Comparison of ENCODE assay signal across 36 cellular contexts in genomic region chr4:36719425-36719824, GRCh38.
"Had no signal": no experiment of that assay in that cellular context is flagged by ENCODE, and none has a peak within 500 bp of the region (broad histone marks: within the 10 kb centered on the region; RNA-seq: fewer than 3 reads in every experiment).

No MANE protein-coding gene starts in this region.

- H3K27me3 ChIP-seq: ascending aorta, cardiac muscle cell had no signal

- H3K36me3 ChIP-seq: ascending aorta, cardiac muscle cell, WERI-Rb-1 had no signal

- H3K27ac ChIP-seq: ascending aorta, cardiac muscle cell, WERI-Rb-1 had no signal

- H3K27ac Mint-ChIP-seq: activated B cell treated with CpG ODN at 0.5 μM for 24 hours; activated CD4-positive, alpha-beta memory T cell treated with anti-CD3 and anti-CD28 coated beads for 36 hours; activated CD4-positive, alpha-beta T cell treated with anti-CD3 and anti-CD28 coated beads, Interleukin-2, amount 10 ng/mL, durations not matched to agents 24 days and 14 days; activated CD8-positive, alpha-beta memory T cell treated with anti-CD3 and anti-CD28 coated beads, Interleukin-2, amount 10 ng/mL, durations not matched to agents 7 days and 5 days; activated CD8-positive, alpha-beta T cell treated with anti-CD3 and anti-CD28 coated beads for 36 hours; activated naive CD4-positive, alpha-beta T cell treated with anti-CD3 and anti-CD28 coated beads, Interleukin-2, amount 10 ng/mL, durations not matched to agents 7 days and 5 days; activated naive CD4-positive, alpha-beta T cell treated with anti-CD3 and anti-CD28 coated beads, Interleukin-2, amount 50 U/mL, for 24 hours; activated naive CD8-positive, alpha-beta T cell; activated naive CD8-positive, alpha-beta T cell treated with anti-CD3 and anti-CD28 coated beads, Interleukin-2, amount 10 ng/mL, durations not matched to agents 7 days and 5 days; activated naive CD8-positive, alpha-beta T cell treated with anti-CD3 and anti-CD28 coated beads, Interleukin-2, amount 50 U/mL, for 24 hours; activated T-cell treated with anti-CD3 and anti-CD28 coated beads, Interleukin-2, amount 50 U/mL, for 24 hours; activated T-helper 2 cell treated with anti-CD3 and anti-CD28 coated beads, Interferon-gamma antibody, Interleukin-2, Interleukin-4, amounts not matched to agents 10 μg/mL and 5 μg/mL and 100 μg/mL, durations not matched to agents 14 hours and 24 hours and 36 hours; brain; T-helper 1 cell treated with Interleukin-12 subunit alpha and Interleukin-12 subunit beta and Interleukin-4 antibody, amounts not matched to agents 30 μg/mL and 1 μg/mL, for 36 hours; T-helper 2 cell treated with Interferon-gamma antibody and Interleukin-4, amounts not matched to agents 5 μg/mL and 100 μg/mL, for 36 hours had no signal

- H3K4me1 ChIP-seq: ascending aorta had no signal

- H3K4me3 Mint-ChIP-seq: activated B cell treated with CpG ODN at 0.5 μM for 24 hours; activated CD4-positive, alpha-beta memory T cell treated with anti-CD3 and anti-CD28 coated beads for 36 hours; activated CD4-positive, alpha-beta T cell treated with anti-CD3 and anti-CD28 coated beads, Interleukin-2, amount 10 ng/mL, durations not matched to agents 24 days and 14 days; activated CD8-positive, alpha-beta memory T cell treated with anti-CD3 and anti-CD28 coated beads, Interleukin-2, amount 10 ng/mL, durations not matched to agents 7 days and 5 days; activated CD8-positive, alpha-beta T cell treated with anti-CD3 and anti-CD28 coated beads for 36 hours; activated naive CD4-positive, alpha-beta T cell treated with anti-CD3 and anti-CD28 coated beads, Interleukin-2, amount 10 ng/mL, durations not matched to agents 7 days and 5 days; activated naive CD4-positive, alpha-beta T cell treated with anti-CD3 and anti-CD28 coated beads, Interleukin-2, amount 50 U/mL, for 24 hours; activated naive CD8-positive, alpha-beta T cell; activated naive CD8-positive, alpha-beta T cell treated with anti-CD3 and anti-CD28 coated beads, Interleukin-2, amount 10 ng/mL, durations not matched to agents 7 days and 5 days; activated naive CD8-positive, alpha-beta T cell treated with anti-CD3 and anti-CD28 coated beads, Interleukin-2, amount 50 U/mL, for 24 hours; activated T-cell treated with anti-CD3 and anti-CD28 coated beads, Interleukin-2, amount 50 U/mL, for 24 hours; brain; central memory CD8-positive, alpha-beta T cell; T-helper 1 cell treated with Interleukin-12 subunit alpha and Interleukin-12 subunit beta and Interleukin-4 antibody, amounts not matched to agents 30 μg/mL and 1 μg/mL, for 36 hours; T-helper 2 cell treated with Interferon-gamma antibody and Interleukin-4, amounts not matched to agents 5 μg/mL and 100 μg/mL, for 36 hours had no signal

- DNase-seq: activated B cell treated with CpG ODN at 0.5 μM for 24 hours; activated CD4-positive, alpha-beta memory T cell treated with anti-CD3 and anti-CD28 coated beads for 36 hours; activated CD4-positive, alpha-beta T cell treated with anti-CD3 and anti-CD28 coated beads for 4 hours; activated CD4-positive, alpha-beta T cell treated with anti-CD3 and anti-CD28 coated beads, Interleukin-2, amount 10 ng/mL, durations not matched to agents 24 days and 14 days; activated CD4-positive, alpha-beta T cell treated with anti-CD3 and anti-CD28 coated beads, Interleukin-2, amount 50 U/mL, for 1 hour; activated CD4-positive, alpha-beta T cell treated with anti-CD3 and anti-CD28 coated beads, Interleukin-2, amount 50 U/mL, for 4 hours; activated CD4-positive, CD25-positive, alpha-beta regulatory T cell treated with anti-CD3 and anti-CD28 coated beads, Interleukin-2, amount 50 U/mL, for 72 hours; activated CD8-positive, alpha-beta memory T cell treated with anti-CD3 and anti-CD28 coated beads for 24 hours; activated CD8-positive, alpha-beta memory T cell treated with anti-CD3 and anti-CD28 coated beads, Interleukin-2, amount 10 ng/mL, durations not matched to agents 7 days and 5 days; activated CD8-positive, alpha-beta memory T cell treated with anti-CD3 and anti-CD28 coated beads, Interleukin-2, amount 50 U/mL, for 48 hours; activated CD8-positive, alpha-beta T cell treated with anti-CD3 and anti-CD28 coated beads for 36 hours; activated effector memory CD4-positive, alpha-beta T cell treated with Interleukin-2 at 50 U/mL for 16 hours; activated gamma-delta T cell; activated naive CD4-positive, alpha-beta T cell treated with anti-CD3 and anti-CD28 coated beads, Interleukin-2, amount 10 ng/mL, durations not matched to agents 7 days and 5 days; activated naive CD4-positive, alpha-beta T cell treated with Interleukin-2 at 50 U/mL for 16 hours; activated naive CD8-positive, alpha-beta T cell treated with anti-CD3 and anti-CD28 coated beads, Interleukin-2, amount 10 ng/mL, durations not matched to agents 7 days and 5 days; activated naive CD8-positive, alpha-beta T cell treated with anti-CD3 and anti-CD28 coated beads, Interleukin-2, amount 50 U/mL, for 24 hours; activated T-cell treated with anti-CD3 and anti-CD28 coated beads, Interleukin-2, amount 50 U/mL, for 24 hours; activated T-cell treated with anti-CD3 and anti-CD28 coated beads, Interleukin-2, amount 50 U/mL, for 48 hours; amygdala; anterior cingulate cortex; caudate nucleus; cerebellar nuclear complex; T-helper 1 cell; T-helper 2 cell; T-helper 9 cell; WERI-Rb-1 had no signal

- ATAC-seq: activated CD8-positive, alpha-beta memory T cell treated with anti-CD3 and anti-CD28 coated beads, Interleukin-2, amount 10 ng/mL, durations not matched to agents 7 days and 5 days; activated CD8-positive, alpha-beta T cell treated with anti-CD3 and anti-CD28 coated beads for 36 hours; activated naive CD8-positive, alpha-beta T cell treated with anti-CD3 and anti-CD28 coated beads, Interleukin-2, amount 50 U/mL, for 24 hours had no signal

- H3K4me3 ChIP-seq: ascending aorta, cardiac muscle cell had no signal

- H3K9me3 Mint-ChIP-seq: activated B cell treated with CpG ODN at 0.5 μM for 24 hours; activated CD4-positive, alpha-beta memory T cell treated with anti-CD3 and anti-CD28 coated beads for 36 hours; activated CD4-positive, alpha-beta T cell treated with anti-CD3 and anti-CD28 coated beads, Interleukin-2, amount 10 ng/mL, durations not matched to agents 24 days and 14 days; activated CD8-positive, alpha-beta T cell treated with anti-CD3 and anti-CD28 coated beads for 36 hours; activated naive CD4-positive, alpha-beta T cell treated with anti-CD3 and anti-CD28 coated beads, Interleukin-2, amount 10 ng/mL, durations not matched to agents 7 days and 5 days; activated naive CD4-positive, alpha-beta T cell treated with anti-CD3 and anti-CD28 coated beads, Interleukin-2, amount 50 U/mL, for 24 hours; activated naive CD8-positive, alpha-beta T cell treated with anti-CD3 and anti-CD28 coated beads, Interleukin-2, amount 10 ng/mL, durations not matched to agents 7 days and 5 days; activated naive CD8-positive, alpha-beta T cell treated with anti-CD3 and anti-CD28 coated beads, Interleukin-2, amount 50 U/mL, for 24 hours; activated T-cell treated with anti-CD3 and anti-CD28 coated beads, Interleukin-2, amount 50 U/mL, for 24 hours; activated T-helper 2 cell treated with anti-CD3 and anti-CD28 coated beads, Interferon-gamma antibody, Interleukin-2, Interleukin-4, amounts not matched to agents 10 μg/mL and 5 μg/mL and 100 μg/mL, durations not matched to agents 14 hours and 24 hours and 36 hours; T-helper 1 cell treated with Interleukin-12 subunit alpha and Interleukin-12 subunit beta and Interleukin-4 antibody, amounts not matched to agents 30 μg/mL and 1 μg/mL, for 36 hours; T-helper 2 cell treated with Interferon-gamma antibody and Interleukin-4, amounts not matched to agents 5 μg/mL and 100 μg/mL, for 36 hours had no signal

- H3K36me3 Mint-ChIP-seq: activated CD4-positive, alpha-beta memory T cell treated with anti-CD3 and anti-CD28 coated beads for 36 hours; activated CD8-positive, alpha-beta memory T cell treated with anti-CD3 and anti-CD28 coated beads, Interleukin-2, amount 10 ng/mL, durations not matched to agents 7 days and 5 days; activated naive CD4-positive, alpha-beta T cell treated with anti-CD3 and anti-CD28 coated beads, Interleukin-2, amount 10 ng/mL, durations not matched to agents 7 days and 5 days; activated naive CD4-positive, alpha-beta T cell treated with anti-CD3 and anti-CD28 coated beads, Interleukin-2, amount 50 U/mL, for 24 hours; activated naive CD8-positive, alpha-beta T cell; activated naive CD8-positive, alpha-beta T cell treated with anti-CD3 and anti-CD28 coated beads, Interleukin-2, amount 10 ng/mL, durations not matched to agents 7 days and 5 days; brain had no signal

- H3K4me1 Mint-ChIP-seq: activated B cell treated with CpG ODN at 0.5 μM for 24 hours; activated CD4-positive, alpha-beta T cell treated with anti-CD3 and anti-CD28 coated beads, Interleukin-2, amount 10 ng/mL, durations not matched to agents 24 days and 14 days; activated CD8-positive, alpha-beta memory T cell treated with anti-CD3 and anti-CD28 coated beads, Interleukin-2, amount 10 ng/mL, durations not matched to agents 7 days and 5 days; activated naive CD4-positive, alpha-beta T cell treated with anti-CD3 and anti-CD28 coated beads, Interleukin-2, amount 10 ng/mL, durations not matched to agents 7 days and 5 days; activated naive CD4-positive, alpha-beta T cell treated with anti-CD3 and anti-CD28 coated beads, Interleukin-2, amount 50 U/mL, for 24 hours; activated naive CD8-positive, alpha-beta T cell treated with anti-CD3 and anti-CD28 coated beads, Interleukin-2, amount 10 ng/mL, durations not matched to agents 7 days and 5 days; activated naive CD8-positive, alpha-beta T cell treated with anti-CD3 and anti-CD28 coated beads, Interleukin-2, amount 50 U/mL, for 24 hours; brain; central memory CD8-positive, alpha-beta T cell had no signal

- H3K27me3 Mint-ChIP-seq: activated B cell treated with CpG ODN at 0.5 μM for 24 hours; activated CD4-positive, alpha-beta memory T cell treated with anti-CD3 and anti-CD28 coated beads for 36 hours; activated CD4-positive, alpha-beta T cell treated with anti-CD3 and anti-CD28 coated beads, Interleukin-2, amount 10 ng/mL, durations not matched to agents 24 days and 14 days; activated CD8-positive, alpha-beta memory T cell treated with anti-CD3 and anti-CD28 coated beads, Interleukin-2, amount 10 ng/mL, durations not matched to agents 7 days and 5 days; activated CD8-positive, alpha-beta T cell treated with anti-CD3 and anti-CD28 coated beads for 36 hours; activated naive CD4-positive, alpha-beta T cell treated with anti-CD3 and anti-CD28 coated beads, Interleukin-2, amount 10 ng/mL, durations not matched to agents 7 days and 5 days; activated naive CD8-positive, alpha-beta T cell treated with anti-CD3 and anti-CD28 coated beads, Interleukin-2, amount 10 ng/mL, durations not matched to agents 7 days and 5 days; activated naive CD8-positive, alpha-beta T cell treated with anti-CD3 and anti-CD28 coated beads, Interleukin-2, amount 50 U/mL, for 24 hours; activated T-cell treated with anti-CD3 and anti-CD28 coated beads, Interleukin-2, amount 50 U/mL, for 24 hours; brain; central memory CD8-positive, alpha-beta T cell had no signal
